ENCODE assay signal across 8 cellular contexts in genomic region chr1:155001688-155002474, GRCh38. TPM values are rescaled to one million over a fixed set of nuclear protein-coding genes. Genes with fewer than 3 reads are reported as not detected.
DNase-seq lines count a peak whose midpoint lies in the region; ATAC-seq, FAIRE-seq and TF ChIP-seq lines count a peak whose summit lies in the region.

No MANE protein-coding gene starts in this region.

- H3K27me3 ChIP-seq in SU-DHL-6 (ENCODE audit: low read length) (no peaks in the 10 kb centered on the region), pancreas (no peaks in the 10 kb centered on the region), thyroid gland (no peaks in the 10 kb centered on the region)

- H3K9ac ChIP-seq in SU-DHL-6 (ENCODE audit: low read length) = peak overlapping the region; percentile 38

- H3K36me3 ChIP-seq in SU-DHL-6 (ENCODE audit: low read length) (no peaks in the 10 kb centered on the region), pancreas (no peaks in the 10 kb centered on the region), thyroid gland (no peaks in the 10 kb centered on the region)

- H3K27ac ChIP-seq in SU-DHL-6 (ENCODE audit: low read depth, low read length) = no peak overlapping the region
- peak overlapping the region; percentile 95 to 98 (median 97) for H3K27ac ChIP-seq in pancreas
- peak overlapping the region; percentile 86 to 99 (median 95) for H3K27ac ChIP-seq in thyroid gland

- no peaks in the 10 kb centered on the region for H4K20me1 ChIP-seq in SU-DHL-6 (ENCODE audit: low read depth, low read length)

- no peaks in the 10 kb centered on the region for H3K9me3 ChIP-seq in SU-DHL-6 (ENCODE audit: insufficient read depth, low read length)
- no peaks in the 10 kb centered on the region for H3K9me3 ChIP-seq in pancreas
- no peaks in the 10 kb centered on the region for H3K9me3 ChIP-seq in thyroid gland

- H3F3A ChIP-seq in SU-DHL-6 (ENCODE audit: insufficient read depth) = peaks cover 11% of the 10 kb centered on the region; the same call in 1 of the 2 replicates

- TF ChIP-seq POLR2A in thyroid gland (IDR thresholded peaks at IDR 0.05) = peak; percentile 69 to 91

- WGBS in pancreas, 2 donors = 1% methylated on average over 34 to 37 of the region's 37 CpGs
- WGBS in thyroid gland, 2 donors = 0 to 1% methylated on average over 25 of the region's 37 CpGs

- TF ChIP-seq CTCF in SU-DHL-6 (IDR thresholded peaks at IDR 0.05; ENCODE audit: insufficient read depth, low read length, poor library complexity, severe bottlenecking) (no peak), pancreas (IDR thresholded peaks at IDR 0.05) (no peak), thyroid gland (IDR thresholded peaks at IDR 0.05) (peak in 5 of 6 experiments; percentile 19 to 44 (median 38))

- H3K4me3 ChIP-seq in SU-DHL-6 (ENCODE audit: insufficient read depth, low read length, poor library complexity, severe bottlenecking) (peak overlapping the region; percentile 50), pancreas (peak overlapping the region; percentile 58 to 87 (median 68)), thyroid gland (replicated peaks in 1 of 3) (peak overlapping the region; percentile 23 to 86 (median 41))

- intact Hi-C loops in Right ventricle myocardium superior (cut with DNase I) (no loop called here), pancreas (cut with DNase I) (no loop called here), thyroid gland (cut with DNase I) (no loop called here)

- no peak overlapping the region for H2AFZ ChIP-seq in SU-DHL-6 (ENCODE audit: low read depth, low read length, severe bottlenecking)

- peak; percentile 26 for FAIRE-seq in pancreas (lab: Jason Lieb, UNC)

- H3K79me2 ChIP-seq in SU-DHL-6 (ENCODE audit: insufficient read depth, low read length) = no peaks in the 10 kb centered on the region

- ATAC-seq in HG02610 (IDR thresholded peaks at IDR 0.05; ENCODE audit: unreplicated experiment) (peak; percentile 64), Right ventricle myocardium superior (ENCODE audit: poor library complexity) (peak; percentile 76), pancreas (peak; percentile 66 to 82 (median 75))

- no peaks in the 10 kb centered on the region for H3K9me2 ChIP-seq in SU-DHL-6 (replicated peaks; ENCODE audit: insufficient read depth, low read length)

- H3K4me1 ChIP-seq in pancreas = peaks cover 14 to 39% (median 18%) of the 10 kb centered on the region in 3 donors
- peaks cover 43 to 46% of the 10 kb centered on the region in 2 donors for H3K4me1 ChIP-seq in thyroid gland

- DNase-seq in GM04504 (ENCODE audit: low read depth) = peak; percentile 98
- peak; percentile 98 to 100 (median 99) for DNase-seq in NCI-H1417 (lab: John Stamatoyannopoulos, UW)
- peak; percentile 98 for DNase-seq in activated naive CD8-positive, alpha-beta T cell treated with anti-CD3 and anti-CD28 coated beads, Interleukin-2, amount 50 U/mL, for 16 hours (ENCODE audit: low read depth, low spot score)
- DNase-seq in Right ventricle myocardium superior = peak; percentile 100
- peak; percentile 98 to 100 (median 100) for DNase-seq in pancreas
- peak; percentile 100 for DNase-seq in thyroid gland

- H3K4me2 ChIP-seq in SU-DHL-6 (ENCODE audit: low read depth, low read length, poor library complexity, severe bottlenecking) = peak overlapping the region; percentile 69

RNA-seq across cellular contexts. Expression of gene ZBTB7B, which starts 0.7 kb away (rescaled TPM):
- total RNA-seq in Right ventricle myocardium superior (44.1 TPM), pancreas (10 to 100 TPM; 24.5 to 38.4 (median 37.2) TPM), thyroid gland (10 to 100 TPM; 35.7 to 89.8 (median 47.3) TPM)
- polyA plus RNA-seq in pancreas = 10 to 100 TPM; 19.8 to 31.8 TPM

RNA-seq across cellular contexts. Expression of gene LENEP, which starts 8.5 kb away (rescaled TPM):
- not detected for total RNA-seq in Right ventricle myocardium superior
- under 1 TPM in 1 of 6 donors, not detected in 5; 0.29 TPM for total RNA-seq in pancreas
- polyA plus RNA-seq in pancreas = not detected
- not detected for total RNA-seq in thyroid gland

RNA-seq across cellular contexts. Expression of gene FLAD1, which starts 18.7 kb away (rescaled TPM):
- total RNA-seq in Right ventricle myocardium superior = 34.7 TPM
- total RNA-seq in pancreas = 10 to 100 TPM in 4 of 6 donors, 1 to 10 TPM in 2; 8.3 to 14.1 (median 11.9) TPM
- polyA plus RNA-seq in pancreas = 10 to 100 TPM; 22.6 to 28.6 TPM
- total RNA-seq in thyroid gland = 10 to 100 TPM; 24.1 to 39.3 (median 31.1) TPM

RNA-seq across cellular contexts. Expression of gene CKS1B, which starts 27.4 kb away (rescaled TPM):
- total RNA-seq in Right ventricle myocardium superior (15.5 TPM), pancreas (10 to 100 TPM in 3 of 6 donors, 1 to 10 TPM in 3; 6.7 to 12.0 (median 10.2) TPM), thyroid gland (10 to 100 TPM; 14.3 to 29.5 (median 22.6) TPM)
- polyA plus RNA-seq in pancreas = 10 to 100 TPM in 1 of 2 donors, 1 to 10 TPM in 1; 6.7 to 19.5 TPM

RNA-seq across cellular contexts. Expression of gene SHC1, which starts 31.3 kb away (rescaled TPM):
- total RNA-seq in Right ventricle myocardium superior = 52.7 TPM
- 10 to 100 TPM; 32.3 to 53.4 (median 40.7) TPM for total RNA-seq in pancreas
- 10 to 100 TPM; 37.4 to 47.6 TPM for polyA plus RNA-seq in pancreas
- total RNA-seq in thyroid gland = 100 to 1,000 TPM; 108 to 168 (median 123) TPM

Comparison
In these comparisons a context has a peak if more than half of its experiments do, and no peak if none do; other contexts are left out.
1. CTCF ChIP-seq: peak in thyroid gland (5 of 6); none in SU-DHL-6 (single experiment) and pancreas (0 of 4).
2. Peak in every context shown above with its lines, with median percentiles within 50 percentile points of each other: DNase-seq, ATAC-seq and H3K4me3 ChIP-seq.